Comparison of ENCODE assay signal across 1 cellular context in the genomic region with DNA sequence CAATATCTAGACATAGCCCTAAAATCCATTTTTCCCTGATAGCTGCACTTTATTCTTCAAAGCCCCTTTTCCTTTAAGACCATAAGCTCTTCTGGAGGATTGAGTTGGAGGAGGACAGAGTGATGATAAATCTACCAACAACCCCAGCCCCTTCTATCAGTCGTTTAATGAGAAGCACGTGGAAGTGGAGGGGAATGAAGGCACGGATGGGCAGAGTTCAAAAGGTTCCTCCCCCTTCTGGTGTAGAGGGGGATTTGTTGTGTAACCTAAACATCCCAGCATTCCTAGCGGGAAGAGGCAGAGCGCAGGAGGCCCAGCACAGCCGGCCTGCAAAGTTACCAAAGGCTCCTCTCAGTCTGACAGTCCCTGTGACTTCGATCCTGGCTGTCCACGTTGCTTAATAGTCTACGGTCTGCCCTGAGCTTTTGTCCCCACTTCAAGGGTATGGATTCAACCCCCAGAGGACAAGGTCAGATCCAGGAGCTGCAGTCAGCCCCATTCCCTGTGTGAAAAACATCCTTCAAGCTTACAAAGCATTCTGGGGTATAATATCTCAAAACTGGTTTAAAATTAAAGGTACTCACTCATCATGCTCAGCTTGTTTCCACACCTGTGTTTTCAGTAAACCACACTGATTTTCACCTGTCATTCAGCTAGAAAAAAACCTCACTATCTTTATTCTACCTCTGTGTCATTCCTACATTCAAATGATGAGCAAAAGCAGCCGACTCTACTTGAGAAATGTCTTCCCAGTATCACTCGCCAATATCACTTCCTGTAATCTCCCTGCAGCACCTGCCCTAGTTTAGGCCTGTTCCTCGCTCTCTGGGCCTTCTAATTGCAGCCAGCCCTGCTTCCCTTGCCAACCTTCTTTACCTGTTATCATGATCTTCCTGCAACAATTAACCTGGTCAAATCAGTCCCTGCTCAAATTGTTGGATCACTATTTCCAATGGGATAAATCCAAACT.
TF ChIP-seq lines count a peak whose summit lies in the region.

No MANE protein-coding gene starts in this region.

TF ChIP-seq in H1, 55 proteins besides CTCF, POLR2A, EP300 and RAD21:
- TF ChIP-seq CEBPB (IDR thresholded peaks at IDR 0.05; ENCODE audit: low read depth, low read length) = peak; percentile 39; the same call in 1 of the 2 replicates
- no peak for TF ChIP-seq KDM1A (IDR thresholded peaks at IDR 0.05; ENCODE audit: borderline replicate concordance, low read length)
- TF ChIP-seq TCF12 (IDR thresholded peaks at IDR 0.05; ENCODE audit: low read depth, low read length) = no peak
- TF ChIP-seq ATF2 (IDR thresholded peaks at IDR 0.05; ENCODE audit: low read length) = no peak
- no peak for TF ChIP-seq CHD1 (IDR thresholded peaks at IDR 0.05; ENCODE audit: low read depth, low read length)
- no peak for TF ChIP-seq KDM4A (IDR thresholded peaks at IDR 0.05; ENCODE audit: low read depth, low read length, severe bottlenecking)
- TF ChIP-seq SIN3A (conservative IDR thresholded peaks at IDR 0.05 in 1 of 2, IDR thresholded peaks at IDR 0.05 in 1 of 2; ENCODE audit: low read depth in 1 of 2, low read length in 2 of 2) = no peak
- TF ChIP-seq, protein P1, sequence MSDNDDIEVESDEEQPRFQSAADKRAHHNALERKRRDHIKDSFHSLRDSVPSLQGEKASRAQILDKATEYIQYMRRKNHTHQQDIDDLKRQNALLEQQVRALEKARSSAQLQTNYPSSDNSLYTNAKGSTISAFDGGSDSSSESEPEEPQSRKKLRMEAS (IDR thresholded peaks at IDR 0.05) = peak; percentile 35; the same call in 1 of the 2 replicates
TF ChIP-seq in H1: peak in this region for 2.
